ENCODE assay signal across 21 cellular contexts in genomic region chr2:41735446-41735845, GRCh38.
DNase-seq lines count a peak whose midpoint lies in the region; ATAC-seq and TF ChIP-seq lines count a peak whose summit lies in the region.
"Had no signal": no experiment of that assay in that cellular context is flagged by ENCODE, and none has a peak within 500 bp of the region (broad histone marks: within the 10 kb centered on the region; RNA-seq: fewer than 3 reads in every experiment).

No MANE protein-coding gene starts in this region.

- intact Hi-C loops in sciatic nerve (cut with DNase I): no loop called here
- intact Hi-C loops in activated CD8-positive, alpha-beta T cell treated with anti-CD3 and anti-CD28 coated beads for 36 hours (cut with micrococcal nuclease): no loop called here

- no peak overlapping the region for H3K4me3 Mint-ChIP-seq in activated CD8-positive, alpha-beta T cell treated with anti-CD3 and anti-CD28 coated beads for 36 hours
- H3K4me3 Mint-ChIP-seq: naive thymus-derived CD8-positive, alpha-beta T cell had no signal

- H3K9me3 Mint-ChIP-seq in activated CD8-positive, alpha-beta T cell treated with anti-CD3 and anti-CD28 coated beads for 36 hours: no peaks in the 10 kb centered on the region

- CTCF ChIA-PET in activated CD8-positive, alpha-beta T cell treated with anti-CD3 and anti-CD28 coated beads for 36 hours (lab: Charles Lee): interaction anchor here (1.0 kb wide), 1 partner anchor 9 kb away, joined by 3 read pairs; no protein-coding TSS in a partner anchor

- H3K27me3 Mint-ChIP-seq in activated CD8-positive, alpha-beta T cell treated with anti-CD3 and anti-CD28 coated beads for 36 hours: peaks cover 10% of the 10 kb centered on the region

- no peak overlapping the region for H3K27ac Mint-ChIP-seq in activated CD8-positive, alpha-beta T cell treated with anti-CD3 and anti-CD28 coated beads for 36 hours
- H3K27ac Mint-ChIP-seq: naive thymus-derived CD8-positive, alpha-beta T cell had no signal

- no peaks in the 10 kb centered on the region for H3K4me1 Mint-ChIP-seq in activated CD8-positive, alpha-beta T cell treated with anti-CD3 and anti-CD28 coated beads for 36 hours (ENCODE audit: low read depth)
- H3K4me1 Mint-ChIP-seq: naive thymus-derived CD8-positive, alpha-beta T cell had no signal

- H3K36me3 Mint-ChIP-seq in activated CD8-positive, alpha-beta T cell treated with anti-CD3 and anti-CD28 coated beads for 36 hours (ENCODE audit: low read depth): no peaks in the 10 kb centered on the region

- TF ChIP-seq CTCF in fibroblast of villous mesenchyme (IDR thresholded peaks at IDR 0.05; ENCODE audit: insufficient read depth, low read depth, low read length): no peak
- TF ChIP-seq CTCF in activated CD8-positive, alpha-beta T cell treated with anti-CD3 and anti-CD28 coated beads for 36 hours (IDR thresholded peaks at IDR 0.05): no peak

- POLR2A ChIA-PET in activated CD8-positive, alpha-beta T cell treated with anti-CD3 and anti-CD28 coated beads for 36 hours (lab: Charles Lee): no interaction called here

- ATAC-seq in sciatic nerve (peak; percentile 78), GM21526 (IDR thresholded peaks at IDR 0.05; ENCODE audit: low FRiP score, unreplicated experiment) (no peak)
- ATAC-seq in activated CD8-positive, alpha-beta T cell treated with anti-CD3 and anti-CD28 coated beads for 36 hours: no peak
- ATAC-seq: left colon; naive thymus-derived CD8-positive, alpha-beta T cell had no signal

- no peak overlapping the region for H3K4me3 ChIP-seq in fibroblast of villous mesenchyme (ENCODE audit: low read depth, low read length)
- H3K4me3 ChIP-seq: esophagus squamous epithelium, Peyer's patch, upper lobe of left lung had no signal

- peak; percentile 17 for DNase-seq in CD1c-positive myeloid dendritic cell (ENCODE audit: extremely low spot score)
- DNase-seq in NCI-H460 (ENCODE audit: extremely low read depth, low read depth): peak; percentile 22
- peak; percentile 13 for DNase-seq in fibroblast of villous mesenchyme (ENCODE audit: low read depth)
- no peak for DNase-seq in sciatic nerve (ENCODE audit: low spot score)
- DNase-seq in NCI-H1105 (lab: John Stamatoyannopoulos, UW): no peak
- DNase-seq in stimulated activated naive CD4-positive, alpha-beta T cell treated with Interleukin-2 at 50 U/mL for 16 hours (lab: John Stamatoyannopoulos, UW): no peak
- no peak for DNase-seq in activated CD8-positive, alpha-beta T cell treated with anti-CD3 and anti-CD28 coated beads for 36 hours
- DNase-seq: activated effector memory CD4-positive, alpha-beta T cell treated with anti-CD3 and anti-CD28 coated beads, Interleukin-2, amount 50 U/mL, for 16 hours; DMS53; esophagus squamous epithelium; hypothalamus; KBM-7; left colon; naive thymus-derived CD8-positive, alpha-beta T cell; NCI-H1694; Peyer's patch; stimulated activated CD4-positive, alpha-beta T cell treated with anti-CD3 and anti-CD28 coated beads, Interleukin-4, amount 100 ng/mL, for 24 hours; SW 1271; upper lobe of left lung; WERI-Rb-1 had no signal

Comparison
In these comparisons a context has a peak if more than half of its experiments do, and no peak if none do; other contexts are left out.
1. DNase-seq: peak in CD1c-positive myeloid dendritic cell (single experiment), NCI-H460 (single experiment) and fibroblast of villous mesenchyme (single experiment); none in sciatic nerve (single experiment), NCI-H1105 (single experiment), stimulated activated naive CD4-positive, alpha-beta T cell treated with Interleukin-2 at 50 U/mL for 16 hours (single experiment) and activated CD8-positive, alpha-beta T cell treated with anti-CD3 and anti-CD28 coated beads for 36 hours (single experiment).